ENCODE assay signal across 8 cellular contexts in the genomic region with DNA sequence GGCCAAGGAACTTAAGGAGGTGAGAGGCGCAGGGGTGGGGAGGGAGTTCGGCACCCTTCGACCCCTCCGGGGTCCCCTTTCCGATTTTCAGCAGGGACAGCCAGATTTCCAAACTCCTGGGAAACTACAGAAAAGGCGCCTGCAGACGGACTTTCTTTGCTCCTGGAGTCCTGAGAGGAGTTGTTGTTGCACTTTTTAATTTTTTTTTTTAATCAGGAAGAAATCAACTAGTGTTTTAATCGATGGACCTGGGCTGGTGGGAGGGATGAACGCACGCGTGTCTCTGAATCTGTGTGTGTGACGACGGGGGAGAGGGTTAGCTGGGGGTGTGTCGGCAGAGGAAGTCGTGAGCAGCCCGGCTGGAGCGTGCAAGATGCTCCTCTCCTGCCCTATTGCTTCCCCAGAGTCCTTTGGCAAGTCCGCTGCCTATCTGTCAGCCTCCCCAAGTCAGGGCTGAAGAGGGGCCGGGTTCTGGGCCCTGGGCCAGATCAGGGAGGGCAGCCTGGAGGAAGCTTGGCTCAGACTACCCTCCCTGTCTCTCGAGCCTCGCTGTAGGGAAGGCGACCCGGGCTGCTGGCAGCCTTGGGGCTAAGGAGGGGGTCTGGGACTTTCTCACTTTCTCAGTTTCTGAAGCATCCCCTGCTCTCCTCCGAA. TPM values are rescaled to one million over a fixed set of nuclear protein-coding genes. Genes with fewer than 3 reads are reported as not detected.
DNase-seq lines count a peak whose midpoint lies in the region; ATAC-seq and TF ChIP-seq lines count a peak whose summit lies in the region.

No MANE protein-coding gene starts in this region.

- no peak for ATAC-seq in stimulated activated effector memory CD8-positive, alpha-beta T cell treated with anti-CD3 and anti-CD28 coated beads, Interleukin-12 subunit alpha, Interleukin-12 subunit beta, amount 100 ng/mL, for 72 hours
- ATAC-seq in HG03108 (IDR thresholded peaks at IDR 0.05; ENCODE audit: unreplicated experiment): no peak

- H3K9me3 Mint-ChIP-seq in endothelial cell (ENCODE audit: unreplicated experiment): no peaks in the 10 kb centered on the region
- H3K9me3 Mint-ChIP-seq in stimulated activated effector memory CD8-positive, alpha-beta T cell treated with anti-CD3 and anti-CD28 coated beads, Interleukin-12 subunit alpha, Interleukin-12 subunit beta, amount 100 ng/mL, for 72 hours: peaks cover 6% of the 10 kb centered on the region

- H3K4me1 ChIP-seq in SJCRH30 (0 out of 2 replicates have a peak, but pooled peaks cover 2% of the 10 kb centered on the region), mesodermal cell (ENCODE audit: control insufficient read depth, insufficient read depth, low read length, poor library complexity, severe bottlenecking) (no peaks in the 10 kb centered on the region), urinary bladder (ENCODE audit: insufficient read depth) (no peaks in the 10 kb centered on the region)

- peak; percentile 4 for DNase-seq in activated CD4-positive, alpha-beta T cell treated with anti-CD3 and anti-CD28 coated beads for 48 hours
- DNase-seq in activated CD4-positive, alpha-beta T cell treated with anti-CD3 and anti-CD28 coated beads, Interleukin-2, amount 50 U/mL, for 1 hour: no peak
- DNase-seq in SJCRH30: peak; percentile 17 to 42
- peak; percentile 25 for DNase-seq in endothelial cell (ENCODE audit: low spot score)
- no peak for DNase-seq in stimulated activated effector memory CD8-positive, alpha-beta T cell treated with anti-CD3 and anti-CD28 coated beads, Interleukin-12 subunit alpha, Interleukin-12 subunit beta, amount 100 ng/mL, for 72 hours (ENCODE audit: low spot score in 2 of 2)

- no peak overlapping the region for H3K27ac Mint-ChIP-seq in endothelial cell (ENCODE audit: unreplicated experiment)
- H3K27ac Mint-ChIP-seq in stimulated activated effector memory CD8-positive, alpha-beta T cell treated with anti-CD3 and anti-CD28 coated beads, Interleukin-12 subunit alpha, Interleukin-12 subunit beta, amount 100 ng/mL, for 72 hours: no peak overlapping the region

- peak overlapping the region; percentile 55 for H3K4me3 ChIP-seq in SJCRH30
- peak overlapping the region; percentile 56 for H3K4me3 ChIP-seq in mesodermal cell (ENCODE audit: extremely low read depth, insufficient read depth, low read length, poor library complexity, severe bottlenecking)
- H3K4me3 ChIP-seq in urinary bladder (ENCODE audit: low read depth, low read length): peak overlapping the region; percentile 57

- WGBS in mesodermal cell (ENCODE audit: insufficient coverage in 2 of 2), 2 experiments: 0 to 1% methylated on average over 12 to 21 of the region's 24 CpGs
- WGBS in urinary bladder: under 1% methylated on average over 24 of the region's 24 CpGs

- H3K27me3 Mint-ChIP-seq in endothelial cell (ENCODE audit: unreplicated experiment): peaks cover 11% of the 10 kb centered on the region

- H3K27ac ChIP-seq in SJCRH30: no peak overlapping the region
- no peak overlapping the region for H3K27ac ChIP-seq in mesodermal cell (ENCODE audit: low read depth, low read length, severe bottlenecking)
- peak overlapping the region; percentile 38 for H3K27ac ChIP-seq in urinary bladder (ENCODE audit: low read depth)

- H3K27me3 ChIP-seq in SJCRH30: no peaks in the 10 kb centered on the region

- no peak for TF ChIP-seq CTCF in endothelial cell (IDR thresholded peaks at IDR 0.05; ENCODE audit: unreplicated experiment)

- peaks cover 5% of the 10 kb centered on the region for H3K4me1 Mint-ChIP-seq in endothelial cell (ENCODE audit: unreplicated experiment)
- H3K4me1 Mint-ChIP-seq in stimulated activated effector memory CD8-positive, alpha-beta T cell treated with anti-CD3 and anti-CD28 coated beads, Interleukin-12 subunit alpha, Interleukin-12 subunit beta, amount 100 ng/mL, for 72 hours: no peaks in the 10 kb centered on the region

- H3K4me3 Mint-ChIP-seq in endothelial cell (ENCODE audit: unreplicated experiment): peak overlapping the region; percentile 81
- no peak overlapping the region for H3K4me3 Mint-ChIP-seq in stimulated activated effector memory CD8-positive, alpha-beta T cell treated with anti-CD3 and anti-CD28 coated beads, Interleukin-12 subunit alpha, Interleukin-12 subunit beta, amount 100 ng/mL, for 72 hours

- H3K9me3 ChIP-seq in SJCRH30 (replicated peaks) (no peaks in the 10 kb centered on the region), mesodermal cell (ENCODE audit: control insufficient read depth, low read length) (no peaks in the 10 kb centered on the region)

- H3K36me3 Mint-ChIP-seq in endothelial cell (ENCODE audit: low read depth, unreplicated experiment): peaks cover 3% of the 10 kb centered on the region
- no peaks in the 10 kb centered on the region for H3K36me3 Mint-ChIP-seq in stimulated activated effector memory CD8-positive, alpha-beta T cell treated with anti-CD3 and anti-CD28 coated beads, Interleukin-12 subunit alpha, Interleukin-12 subunit beta, amount 100 ng/mL, for 72 hours

- no peaks in the 10 kb centered on the region for H3K36me3 ChIP-seq in SJCRH30
- no peaks in the 10 kb centered on the region for H3K36me3 ChIP-seq in mesodermal cell (ENCODE audit: control insufficient read depth, insufficient read depth, low read length)
- H3K36me3 ChIP-seq in urinary bladder (ENCODE audit: insufficient read depth): no peaks in the 10 kb centered on the region

RNA-seq across cellular contexts. Expression of a gene that starts 0.7 kb away (rescaled TPM):
- total RNA-seq in SJCRH30 (2014; rRNA removed; shearing (Covaris generic)): 0.20 and 0.84 TPM in 2 replicates
- total RNA-seq in endothelial cell (ENCODE audit: unreplicated experiment) (not detected), urinary bladder (7.6 TPM)
- 6.4 TPM for polyA plus RNA-seq in mesodermal cell (2013, experiment 1 of 2)
- polyA plus RNA-seq in mesodermal cell (2013, experiment 2 of 2): 3.2 TPM
- 11.9 TPM for polyA plus RNA-seq in urinary bladder

Comparison
In these comparisons a context has a peak if more than half of its experiments do, and no peak if none do; other contexts are left out.
1. DNase-seq: peak in activated CD4-positive, alpha-beta T cell treated with anti-CD3 and anti-CD28 coated beads for 48 hours (single experiment), SJCRH30 (2 of 2) and endothelial cell (single experiment); none in activated CD4-positive, alpha-beta T cell treated with anti-CD3 and anti-CD28 coated beads, Interleukin-2, amount 50 U/mL, for 1 hour (single experiment) and stimulated activated effector memory CD8-positive, alpha-beta T cell treated with anti-CD3 and anti-CD28 coated beads, Interleukin-12 subunit alpha, Interleukin-12 subunit beta, amount 100 ng/mL, for 72 hours (0 of 2).
2. Peak in every context shown above with its lines, with median percentiles within 50 percentile points of each other: H3K4me3 ChIP-seq.